In the genomic region with DNA sequence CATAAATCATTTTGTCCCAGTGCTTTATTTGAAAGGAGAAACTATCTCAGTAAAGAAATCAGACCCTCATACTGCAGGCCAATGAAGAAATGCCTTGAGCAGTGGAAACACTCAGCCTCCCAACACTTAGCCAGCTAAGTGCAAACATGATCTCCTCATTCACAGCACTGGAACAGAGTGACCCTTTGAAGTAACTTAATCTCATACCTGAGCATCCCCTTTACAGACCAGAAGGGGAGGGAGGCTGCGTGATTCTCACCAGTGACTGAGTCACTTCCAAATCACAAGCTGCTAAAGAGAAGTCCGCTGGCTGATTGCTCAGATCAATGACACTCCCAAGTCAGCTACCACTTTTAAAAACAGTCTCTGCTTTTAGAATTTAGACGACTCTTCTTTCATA, we compare ENCODE assay signal across 23 cellular contexts. TPM values are rescaled to one million over a fixed set of nuclear protein-coding genes. Genes with fewer than 3 reads are reported as not detected.
DNase-seq lines count a peak whose midpoint lies in the region; ATAC-seq, FAIRE-seq and TF ChIP-seq lines count a peak whose summit lies in the region.
"Had no signal": no experiment of that assay in that cellular context is flagged by ENCODE, and none has a peak within 500 bp of the region (broad histone marks: within the 10 kb centered on the region; RNA-seq: fewer than 3 reads in every experiment).

No MANE protein-coding gene starts in this region.

- no peak for FAIRE-seq in bronchial epithelial cell (lab: Jason Lieb, UNC)
- FAIRE-seq: endothelial cell of umbilical vein had no signal

- H3K4me1 ChIP-seq in lung (ENCODE audit: control insufficient read depth in 2 of 2, insufficient read depth in 2 of 2, low read length in 2 of 2) (peaks cover 0 to 29% of the 10 kb centered on the region in 2 donors), skeletal muscle tissue (ENCODE audit: control insufficient read depth in 3 of 3, insufficient read depth in 3 of 3, low read length in 3 of 3) (peaks cover 43 to 75% (median 51%) of the 10 kb centered on the region in 3 donors)

- H3K4me3 ChIP-seq in bronchial epithelial cell (ENCODE audit: low read depth, low read length), result no peak overlapping the region
- no peak overlapping the region for H3K4me3 ChIP-seq in lung
- no peak overlapping the region for H3K4me3 ChIP-seq in skeletal muscle tissue (ENCODE audit: low read length in 3 of 3)
- H3K4me3 ChIP-seq: adrenal gland, left ventricle myocardium inferior had no signal

- H3K36me3 ChIP-seq in bronchial epithelial cell (ENCODE audit: control insufficient read depth, insufficient read depth, low read length) (no peaks in the 10 kb centered on the region), lung (ENCODE audit: control insufficient read depth in 2 of 2, insufficient read depth in 2 of 2, low read length in 2 of 2) (no peaks in the 10 kb centered on the region), skeletal muscle tissue (ENCODE audit: control insufficient read depth in 3 of 3, insufficient read depth in 3 of 3, low read length in 3 of 3) (no peaks in the 10 kb centered on the region)
- H3K36me3 ChIP-seq: adrenal gland, left ventricle myocardium inferior had no signal

- 67 to 88% methylated on average over 3 of the region's 3 CpGs for WGBS in lung, 2 donors

- no peak for ATAC-seq in lung (ENCODE audit: insufficient read depth, low FRiP score)
- ATAC-seq in GM21381 (IDR thresholded peaks at IDR 0.05; ENCODE audit: unreplicated experiment), result no peak
- no peak for ATAC-seq in HG03175 (IDR thresholded peaks at IDR 0.05; ENCODE audit: unreplicated experiment)
- ATAC-seq: activated T-cell treated with anti-CD3 and anti-CD28 coated beads, Interleukin-2, amount 50 U/mL, for 4 hours had no signal

- H3K27ac ChIP-seq in lung (ENCODE audit: low read depth in 1 of 2, low read length in 1 of 2) (peak overlapping the region in 1 of 2 donors; percentile 17), skeletal muscle tissue (ENCODE audit: low read depth, low read length) (peak overlapping the region; percentile 37)
- H3K27ac ChIP-seq: left ventricle myocardium inferior had no signal

- no peak for TF ChIP-seq CTCF in bronchial epithelial cell (IDR thresholded peaks at IDR 0.05; ENCODE audit: insufficient read depth, low read length, severe bottlenecking)
- no peak for TF ChIP-seq CTCF in lung (IDR thresholded peaks at IDR 0.05; ENCODE audit: control extremely low read depth, extremely low read depth)

- H3K9me3 ChIP-seq in lung (ENCODE audit: control insufficient read depth in 2 of 2, insufficient read depth in 1 of 2, low read length in 1 of 2), result no peaks in the 10 kb centered on the region
- H3K9me3 ChIP-seq in skeletal muscle tissue (ENCODE audit: control insufficient read depth in 3 of 3, low read length in 3 of 3), result no peaks in the 10 kb centered on the region
- H3K9me3 ChIP-seq: adrenal gland, left ventricle myocardium inferior had no signal

- no peaks in the 10 kb centered on the region for H3K27me3 ChIP-seq in bronchial epithelial cell (ENCODE audit: control insufficient read depth, insufficient read depth, low read length)
- no peaks in the 10 kb centered on the region for H3K27me3 ChIP-seq in lung (ENCODE audit: control insufficient read depth, insufficient read depth)
- no peaks in the 10 kb centered on the region for H3K27me3 ChIP-seq in skeletal muscle tissue (ENCODE audit: control insufficient read depth in 3 of 3, insufficient read depth in 3 of 3, low read length in 3 of 3)
- H3K27me3 ChIP-seq: adrenal gland had no signal

- H3K9ac ChIP-seq in skeletal muscle tissue (ENCODE audit: low read depth in 1 of 3, low read length in 3 of 3), result no peak overlapping the region

- peak; percentile 58 for DNase-seq in HT1080 (ENCODE audit: low read depth)
- DNase-seq in bronchial epithelial cell (ENCODE audit: low read depth), result peak; percentile 75
- DNase-seq in lung (ENCODE audit: low spot score), result peak; percentile 46
- no peak for DNase-seq in activated CD4-positive, CD25-positive, alpha-beta regulatory T cell (lab: John Stamatoyannopoulos, UW)
- DNase-seq in SK-N-DZ (ENCODE audit: low spot score), result no peak
- DNase-seq: activated naive CD4-positive, alpha-beta T cell; activated T-cell treated with anti-CD3 and anti-CD28 coated beads, Interleukin-2, amount 50 U/mL, for 4 hours; adrenal gland; CD4-positive, CD25-positive, alpha-beta regulatory T cell; H9; KBM-7; left ventricle myocardium inferior; NCI-H146; NCI-H2171 treated with DMSO at 0.1 percent for 48 hours; NCI-H526; OCI-M1; Right ventricle myocardium superior had no signal

RNA-seq across cellular contexts. Expression of gene CHST15, which starts 4.5 kb away (rescaled TPM):
- total RNA-seq in HT1080 (2014; rRNA removed; shearing (Covaris generic)), result 10.9 and 19.2 TPM in 2 replicates
- 2.2 and 2.5 TPM in 2 replicates for polyA plus RNA-seq in HT1080 (2015; cell fraction: cytosol; rRNA removed)
- 3.1 and 3.5 TPM in 2 replicates for polyA plus RNA-seq in HT1080 (2015; cell fraction: nucleus; rRNA removed)
- total RNA-seq in bronchial epithelial cell (11.1 and 12.8 TPM in 2 replicates), lung (10 to 100 TPM; 30.9 to 42.6 TPM), skeletal muscle tissue (19.3 TPM)
- 10 to 100 TPM in 1 of 2 donors, 1 to 10 TPM in 1; 5.4 to 45.3 TPM for polyA plus RNA-seq in lung
- 21.7 and 24.0 TPM in 2 replicates for polyA plus RNA-seq in SK-N-DZ (2014; cell fraction: cytosol; rRNA removed)
- 25.8 and 46.5 TPM in 2 replicates for polyA plus RNA-seq in SK-N-DZ (2014; cell fraction: nucleus; rRNA removed)
- total RNA-seq: activated CD8-positive, alpha-beta memory T cell treated with anti-CD3 and anti-CD28 coated beads for 36 hours; G401 had no signal

Comparison
In these comparisons a context has a peak if more than half of its experiments do, and no peak if none do; other contexts are left out.
1. DNase-seq: peak in HT1080 (single experiment), bronchial epithelial cell (single experiment) and lung (single experiment); none in activated CD4-positive, CD25-positive, alpha-beta regulatory T cell (0 of 4) and SK-N-DZ (single experiment).